Comparison of ENCODE assay signal across 24 cellular contexts in the genomic region with DNA sequence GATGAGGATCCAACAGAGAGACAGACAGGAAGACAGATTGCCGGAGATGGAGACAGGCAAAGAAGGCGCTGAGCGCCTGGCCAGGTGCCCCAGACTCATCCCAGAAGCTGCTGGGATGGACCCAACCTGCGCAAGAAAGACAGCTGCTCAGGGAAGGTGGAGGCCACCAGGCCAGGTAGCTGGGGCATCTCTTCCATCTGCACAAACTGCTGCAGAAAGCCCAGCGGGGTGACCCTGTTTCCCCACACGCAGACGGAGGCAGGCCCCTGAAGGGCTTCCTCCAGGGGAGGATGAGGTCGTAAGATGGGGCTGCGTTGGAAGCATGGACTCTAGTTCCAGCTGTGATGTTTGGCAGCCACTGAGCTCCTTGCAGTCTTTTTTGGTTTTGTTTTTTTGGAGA. TPM values are rescaled to one million over a fixed set of nuclear protein-coding genes. Genes with fewer than 3 reads are reported as not detected.
"Had no signal": no experiment of that assay in that cellular context is flagged by ENCODE, and none has a peak within 500 bp of the region (broad histone marks: within the 10 kb centered on the region; RNA-seq: fewer than 3 reads in every experiment).

No MANE protein-coding gene starts in this region.

- DNase-seq: IMR-90, Karpas-422, KG1, MM.1S, MV-4-11, NCI-H1048, NCI-H1105, NCI-H1417 treated with DMSO at 0.1 percent for 48 hours, NCI-H146, NCI-H1694 treated with DMSO at 0.1 percent for 48 hours, NCI-H1930, NCI-H2081, NCI-H2107, NCI-H2227 treated with DMSO at 0.1 percent for 48 hours, NCI-H524, NCI-H526 treated with DMSO at 0.1 percent for 48 hours, NCI-H774, PC-3, Right ventricle myocardium superior, SIG-M5 had no signal

- ATAC-seq: HepG2, Panc1, PC-3 had no signal

- H3K4me3 ChIP-seq: SJSA1, SK-N-MC had no signal

- H3K27me3 ChIP-seq: SJSA1 had no signal

- H3K36me3 ChIP-seq: SJSA1 had no signal

- H3K27ac ChIP-seq: SJSA1, SK-N-MC had no signal

- H3K9me3 ChIP-seq: SJSA1 had no signal

RNA-seq across cellular contexts. Expression of gene ZP3, which starts 49.5 kb away (rescaled TPM):
- total RNA-seq: HepG2, Right ventricle myocardium superior had no signal
- polyA plus RNA-seq: HepG2 had no signal
